1 cellular context compared by ENCODE assay signal in the genomic region with DNA sequence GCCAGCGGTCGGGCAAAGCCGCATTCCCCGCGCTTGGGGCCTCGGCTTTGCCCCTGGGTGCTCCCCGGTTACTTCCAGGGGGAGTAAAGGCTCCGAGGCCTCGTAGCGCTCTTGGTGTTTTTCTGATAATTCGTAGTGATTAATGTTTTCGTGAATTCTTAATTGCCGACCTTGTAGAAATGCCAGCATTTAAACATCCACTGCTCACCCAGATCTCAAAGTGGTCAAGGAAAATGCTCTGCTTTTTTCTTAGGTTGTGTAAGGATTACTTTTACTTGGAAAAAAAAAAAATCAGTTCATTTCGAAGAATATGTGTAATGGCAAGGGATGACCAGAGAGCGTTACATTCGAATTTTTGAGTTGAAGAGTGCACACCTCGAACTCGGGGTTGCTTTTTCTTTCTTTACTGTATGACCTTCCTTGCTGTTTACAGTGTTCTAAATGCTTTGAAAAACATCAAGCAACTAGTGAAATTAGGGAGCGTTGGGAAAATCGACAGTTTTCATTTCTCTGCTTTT.
TF ChIP-seq lines count a peak whose summit lies in the region.

No MANE protein-coding gene starts in this region.

TF ChIP-seq in H1, 55 proteins besides CTCF, POLR2A, EP300 and RAD21 (continued from another document):
- TF ChIP-seq, protein P1, sequence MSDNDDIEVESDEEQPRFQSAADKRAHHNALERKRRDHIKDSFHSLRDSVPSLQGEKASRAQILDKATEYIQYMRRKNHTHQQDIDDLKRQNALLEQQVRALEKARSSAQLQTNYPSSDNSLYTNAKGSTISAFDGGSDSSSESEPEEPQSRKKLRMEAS (IDR thresholded peaks at IDR 0.05), result no peak
- TF ChIP-seq SIX5 (IDR thresholded peaks at IDR 0.05; ENCODE audit: low read depth, low read length), result no peak
- no peak for TF ChIP-seq TAF1 (IDR thresholded peaks at IDR 0.05; ENCODE audit: low read depth, low read length)
- TF ChIP-seq TCF12 (IDR thresholded peaks at IDR 0.05; ENCODE audit: low read depth, low read length), result no peak
- no peak for TF ChIP-seq JUND (IDR thresholded peaks at IDR 0.05; ENCODE audit: low read length)
- no peak for TF ChIP-seq CTBP2 (IDR thresholded peaks at IDR 0.05; ENCODE audit: borderline replicate concordance, insufficient read depth, insufficient read length, low read length)
- no peak for TF ChIP-seq KDM5A (IDR thresholded peaks at IDR 0.05; ENCODE audit: low read length)
- TF ChIP-seq, protein P2, sequence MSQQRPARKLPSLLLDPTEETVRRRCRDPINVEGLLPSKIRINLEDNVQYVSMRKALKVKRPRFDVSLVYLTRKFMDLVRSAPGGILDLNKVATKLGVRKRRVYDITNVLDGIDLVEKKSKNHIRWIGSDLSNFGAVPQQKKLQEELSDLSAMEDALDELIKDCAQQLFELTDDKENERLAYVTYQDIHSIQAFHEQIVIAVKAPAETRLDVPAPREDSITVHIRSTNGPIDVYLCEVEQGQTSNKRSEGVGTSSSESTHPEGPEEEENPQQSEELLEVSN (IDR thresholded peaks at IDR 0.05), result no peak
- TF ChIP-seq SUZ12 (IDR thresholded peaks at IDR 0.05; ENCODE audit: low read length), result no peak
- no peak for TF ChIP-seq POU5F1 (IDR thresholded peaks at IDR 0.05; ENCODE audit: low read depth, low read length)
- TF ChIP-seq SP1 (IDR thresholded peaks at IDR 0.05; ENCODE audit: low read depth, low read length), result no peak
- no peak for TF ChIP-seq BCL11A (IDR thresholded peaks at IDR 0.05; ENCODE audit: low read depth in 2 of 2, low read length in 2 of 2)
- TF ChIP-seq CHD2 (IDR thresholded peaks at IDR 0.05; ENCODE audit: low read length), result no peak
- TF ChIP-seq, protein P3, sequence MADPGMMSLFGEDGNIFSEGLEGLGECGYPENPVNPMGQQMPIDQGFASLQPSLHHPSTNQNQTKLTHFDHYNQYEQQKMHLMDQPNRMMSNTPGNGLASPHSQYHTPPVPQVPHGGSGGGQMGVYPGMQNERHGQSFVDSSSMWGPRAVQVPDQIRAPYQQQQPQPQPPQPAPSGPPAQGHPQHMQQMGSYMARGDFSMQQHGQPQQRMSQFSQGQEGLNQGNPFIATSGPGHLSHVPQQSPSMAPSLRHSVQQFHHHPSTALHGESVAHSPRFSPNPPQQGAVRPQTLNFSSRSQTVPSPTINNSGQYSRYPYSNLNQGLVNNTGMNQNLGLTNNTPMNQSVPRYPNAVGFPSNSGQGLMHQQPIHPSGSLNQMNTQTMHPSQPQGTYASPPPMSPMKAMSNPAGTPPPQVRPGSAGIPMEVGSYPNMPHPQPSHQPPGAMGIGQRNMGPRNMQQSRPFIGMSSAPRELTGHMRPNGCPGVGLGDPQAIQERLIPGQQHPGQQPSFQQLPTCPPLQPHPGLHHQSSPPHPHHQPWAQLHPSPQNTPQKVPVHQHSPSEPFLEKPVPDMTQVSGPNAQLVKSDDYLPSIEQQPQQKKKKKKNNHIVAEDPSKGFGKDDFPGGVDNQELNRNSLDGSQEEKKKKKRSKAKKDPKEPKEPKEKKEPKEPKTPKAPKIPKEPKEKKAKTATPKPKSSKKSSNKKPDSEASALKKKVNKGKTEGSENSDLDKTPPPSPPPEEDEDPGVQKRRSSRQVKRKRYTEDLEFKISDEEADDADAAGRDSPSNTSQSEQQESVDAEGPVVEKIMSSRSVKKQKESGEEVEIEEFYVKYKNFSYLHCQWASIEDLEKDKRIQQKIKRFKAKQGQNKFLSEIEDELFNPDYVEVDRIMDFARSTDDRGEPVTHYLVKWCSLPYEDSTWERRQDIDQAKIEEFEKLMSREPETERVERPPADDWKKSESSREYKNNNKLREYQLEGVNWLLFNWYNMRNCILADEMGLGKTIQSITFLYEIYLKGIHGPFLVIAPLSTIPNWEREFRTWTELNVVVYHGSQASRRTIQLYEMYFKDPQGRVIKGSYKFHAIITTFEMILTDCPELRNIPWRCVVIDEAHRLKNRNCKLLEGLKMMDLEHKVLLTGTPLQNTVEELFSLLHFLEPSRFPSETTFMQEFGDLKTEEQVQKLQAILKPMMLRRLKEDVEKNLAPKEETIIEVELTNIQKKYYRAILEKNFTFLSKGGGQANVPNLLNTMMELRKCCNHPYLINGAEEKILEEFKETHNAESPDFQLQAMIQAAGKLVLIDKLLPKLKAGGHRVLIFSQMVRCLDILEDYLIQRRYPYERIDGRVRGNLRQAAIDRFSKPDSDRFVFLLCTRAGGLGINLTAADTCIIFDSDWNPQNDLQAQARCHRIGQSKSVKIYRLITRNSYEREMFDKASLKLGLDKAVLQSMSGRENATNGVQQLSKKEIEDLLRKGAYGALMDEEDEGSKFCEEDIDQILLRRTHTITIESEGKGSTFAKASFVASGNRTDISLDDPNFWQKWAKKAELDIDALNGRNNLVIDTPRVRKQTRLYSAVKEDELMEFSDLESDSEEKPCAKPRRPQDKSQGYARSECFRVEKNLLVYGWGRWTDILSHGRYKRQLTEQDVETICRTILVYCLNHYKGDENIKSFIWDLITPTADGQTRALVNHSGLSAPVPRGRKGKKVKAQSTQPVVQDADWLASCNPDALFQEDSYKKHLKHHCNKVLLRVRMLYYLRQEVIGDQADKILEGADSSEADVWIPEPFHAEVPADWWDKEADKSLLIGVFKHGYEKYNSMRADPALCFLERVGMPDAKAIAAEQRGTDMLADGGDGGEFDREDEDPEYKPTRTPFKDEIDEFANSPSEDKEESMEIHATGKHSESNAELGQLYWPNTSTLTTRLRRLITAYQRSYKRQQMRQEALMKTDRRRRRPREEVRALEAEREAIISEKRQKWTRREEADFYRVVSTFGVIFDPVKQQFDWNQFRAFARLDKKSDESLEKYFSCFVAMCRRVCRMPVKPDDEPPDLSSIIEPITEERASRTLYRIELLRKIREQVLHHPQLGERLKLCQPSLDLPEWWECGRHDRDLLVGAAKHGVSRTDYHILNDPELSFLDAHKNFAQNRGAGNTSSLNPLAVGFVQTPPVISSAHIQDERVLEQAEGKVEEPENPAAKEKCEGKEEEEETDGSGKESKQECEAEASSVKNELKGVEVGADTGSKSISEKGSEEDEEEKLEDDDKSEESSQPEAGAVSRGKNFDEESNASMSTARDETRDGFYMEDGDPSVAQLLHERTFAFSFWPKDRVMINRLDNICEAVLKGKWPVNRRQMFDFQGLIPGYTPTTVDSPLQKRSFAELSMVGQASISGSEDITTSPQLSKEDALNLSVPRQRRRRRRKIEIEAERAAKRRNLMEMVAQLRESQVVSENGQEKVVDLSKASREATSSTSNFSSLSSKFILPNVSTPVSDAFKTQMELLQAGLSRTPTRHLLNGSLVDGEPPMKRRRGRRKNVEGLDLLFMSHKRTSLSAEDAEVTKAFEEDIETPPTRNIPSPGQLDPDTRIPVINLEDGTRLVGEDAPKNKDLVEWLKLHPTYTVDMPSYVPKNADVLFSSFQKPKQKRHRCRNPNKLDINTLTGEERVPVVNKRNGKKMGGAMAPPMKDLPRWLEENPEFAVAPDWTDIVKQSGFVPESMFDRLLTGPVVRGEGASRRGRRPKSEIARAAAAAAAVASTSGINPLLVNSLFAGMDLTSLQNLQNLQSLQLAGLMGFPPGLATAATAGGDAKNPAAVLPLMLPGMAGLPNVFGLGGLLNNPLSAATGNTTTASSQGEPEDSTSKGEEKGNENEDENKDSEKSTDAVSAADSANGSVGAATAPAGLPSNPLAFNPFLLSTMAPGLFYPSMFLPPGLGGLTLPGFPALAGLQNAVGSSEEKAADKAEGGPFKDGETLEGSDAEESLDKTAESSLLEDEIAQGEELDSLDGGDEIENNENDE (IDR thresholded peaks at IDR 0.05; ENCODE audit: insufficient replicate concordance, low read length), result no peak
- TF ChIP-seq NANOG (IDR thresholded peaks at IDR 0.05; ENCODE audit: insufficient read depth, low read depth, low read length, poor library complexity, severe bottlenecking), result no peak
- no peak for TF ChIP-seq JUN (IDR thresholded peaks at IDR 0.05; ENCODE audit: low read depth, low read length)
- TF ChIP-seq RBBP5 (IDR thresholded peaks at IDR 0.05; ENCODE audit: borderline replicate concordance, low read depth, low read length), result no peak
